ENCODE assay signal across 8 cellular contexts in genomic region chr5:32276173-32276853, GRCh38. TPM values are rescaled to one million over a fixed set of nuclear protein-coding genes. Genes with fewer than 3 reads are reported as not detected.
A peak's percentile ranks its signal among the peaks of the same experiment; 100 is the strongest.
DNase-seq lines count a peak whose midpoint lies in the region; ATAC-seq, FAIRE-seq and TF ChIP-seq lines count a peak whose summit lies in the region.

No MANE protein-coding gene starts in this region.

- intact Hi-C loops in HepG2 (cut with micrococcal nuclease; ENCODE audit: unreplicated experiment) = no loop called here

- no peak for TF ChIP-seq POLR2A in HepG2 (IDR thresholded peaks at IDR 0.05; ENCODE audit: insufficient read depth in 1 of 2, low read depth in 2 of 2, low read length in 2 of 2)

- peak; percentile 63 for DNase-seq in A172 (ENCODE audit: low spot score)
- peak; percentile 57 for DNase-seq in MM.1S
- no peak for DNase-seq in brain microvascular endothelial cell
- DNase-seq in HepG2 (ENCODE audit: low spot score) = peak; percentile 23
- DNase-seq in stimulated activated naive CD4-positive, alpha-beta T cell treated with Interleukin-2 at 50 U/mL for 16 hours (lab: John Stamatoyannopoulos, UW) = no peak
- DNase-seq in NCI-H187 (lab: John Stamatoyannopoulos, UW) = no peak

- in situ Hi-C loops in brain microvascular endothelial cell (cut with HindIII; ENCODE audit: low pct_ligation_motif_present, low sequenced_read_pairs) = no loop called here
- in situ Hi-C loops in HepG2 (cut with HindIII; ENCODE audit: extremely low pct_ligation_motif_present, low pct_unique_long_range_greater_than_20kb) = no loop called here

- CTCF ChIA-PET in HepG2 (lab: Yijun Ruan, JAX; ENCODE audit: low intra/inter-chr PET ratio, low total read pairs) = interaction anchor here (0.6 kb wide), 1 partner anchor 167 kb away, joined by 4 read pairs; no protein-coding TSS in a partner anchor

- H3K27me3 ChIP-seq in MM.1S (replicated peaks; ENCODE audit: insufficient read depth, low read length) (no peaks in the 10 kb centered on the region), brain microvascular endothelial cell (replicated peaks) (no peaks in the 10 kb centered on the region), HepG2 (ENCODE audit: control insufficient read depth in 1 of 2, insufficient read depth in 2 of 2, low read length in 2 of 2) (no peaks in the 10 kb centered on the region)

- BruUV-seq in HepG2 (replicated peaks; lab: Mats Ljungman, UMichigan) = no TSS peak

- 66% methylated on average over 4 of the region's 4 CpGs for WGBS in HepG2 (ENCODE audit: low lambda C conversion rate)

- H3K4me1 ChIP-seq in MM.1S (ENCODE audit: low read length) (peaks cover 44% of the 10 kb centered on the region), HepG2 (ENCODE audit: insufficient read depth, low read length) (peaks cover 93% of the 10 kb centered on the region)

- no peaks in the 10 kb centered on the region for H4K20me1 ChIP-seq in MM.1S (ENCODE audit: insufficient read depth, low read length)
- H4K20me1 ChIP-seq in HepG2 (ENCODE audit: insufficient read depth, low read length) = no peaks in the 10 kb centered on the region

- no peak for TF ChIP-seq RAD21 in HepG2 (CRISPR knock-in tag; IDR thresholded peaks at IDR 0.05)

- POLR2A ChIA-PET in HepG2 (lab: Yijun Ruan, JAX) = interaction anchor here (1.0 to 4.9 kb wide), 3 partner anchors 19 to 43 kb away, joined by 3 to 40 read pairs (median 4); no protein-coding TSS in a partner anchor

- ATAC-seq in GM19351 (IDR thresholded peaks at IDR 0.05; ENCODE audit: unreplicated experiment) (peak; percentile 44), HepG2 (no peak), GM18858 (IDR thresholded peaks at IDR 0.05; ENCODE audit: unreplicated experiment) (no peak)

- FAIRE-seq in HepG2 (lab: Jason Lieb, UNC) = no peak

- H3K9me3 ChIP-seq in MM.1S (replicated peaks; ENCODE audit: insufficient read depth, low read length) (no peaks in the 10 kb centered on the region), HepG2 (ENCODE audit: low read length) (no peaks in the 10 kb centered on the region)

- H3K4me3 ChIP-seq in MM.1S (ENCODE audit: low read length) (no peak overlapping the region), brain microvascular endothelial cell (ENCODE audit: low read depth, low read length) (no peak overlapping the region), HepG2 (replicated peaks in 1 of 3; ENCODE audit: insufficient read depth in 1 of 3, low read depth in 2 of 3, low read length in 3 of 3) (no peak overlapping the region)

- peaks cover 33% of the 10 kb centered on the region for H3F3A ChIP-seq in MM.1S (ENCODE audit: insufficient read depth, low read length)

- H2AFZ ChIP-seq in MM.1S (ENCODE audit: low read length) = no peak overlapping the region
- no peak overlapping the region for H2AFZ ChIP-seq in HepG2 (ENCODE audit: low read length)

- no peaks in the 10 kb centered on the region for H3K9me2 ChIP-seq in MM.1S (replicated peaks; ENCODE audit: insufficient read depth, low read length)

- H3K27ac ChIP-seq in MM.1S (ENCODE audit: low read length) = peak overlapping the region; percentile 74; the same call in 1 of the 2 replicates
- peak overlapping the region; percentile 49 for H3K27ac ChIP-seq in brain microvascular endothelial cell
- H3K27ac ChIP-seq in HepG2 (ENCODE audit: extremely low read length, insufficient read depth, low read length) = peak overlapping the region; percentile 67

- no peak for TF ChIP-seq CTCF in MM.1S (IDR thresholded peaks at IDR 0.05; ENCODE audit: low read length)
- TF ChIP-seq CTCF in brain microvascular endothelial cell (IDR thresholded peaks at IDR 0.05; ENCODE audit: low read depth, low read length, missing control alignments) = no peak
- TF ChIP-seq CTCF in HepG2 (CRISPR knock-in tag; IDR thresholded peaks at IDR 0.05) = no peak

- TF ChIP-seq EP300 in HepG2 (IDR thresholded peaks at IDR 0.05; ENCODE audit: low read depth in 2 of 2, low read length in 2 of 2) (no peak), HepG2 (CRISPR knock-in tag; IDR thresholded peaks at IDR 0.05; ENCODE audit: borderline replicate concordance) (no peak)

- peaks cover 70% of the 10 kb centered on the region for H3K79me2 ChIP-seq in MM.1S (ENCODE audit: low read length)
- H3K79me2 ChIP-seq in HepG2 (ENCODE audit: insufficient read depth, low read length) = peaks cover 56% of the 10 kb centered on the region

- H3K4me2 ChIP-seq in MM.1S (ENCODE audit: low read depth, low read length) = peak overlapping the region; percentile 21; the same call in 1 of the 2 replicates
- peak overlapping the region; percentile 36; the same call in 1 of the 2 replicates for H3K4me2 ChIP-seq in HepG2 (ENCODE audit: low read depth, low read length)

- H3K36me3 ChIP-seq in MM.1S (replicated peaks; ENCODE audit: insufficient read depth, low read length) (peaks cover 4% of the 10 kb centered on the region; the same call in 1 of the 2 replicates), brain microvascular endothelial cell (replicated peaks) (peaks cover 7% of the 10 kb centered on the region), HepG2 (replicated peaks in 1 of 2; ENCODE audit: control insufficient read depth in 1 of 2, insufficient read depth in 2 of 2, low read length in 2 of 2) (peaks cover 5 to 30% of the 10 kb centered on the region in 2 experiments)

- H3K9ac ChIP-seq in MM.1S (ENCODE audit: low read length) = peak overlapping the region; percentile 22; the same call in 1 of the 2 replicates
- H3K9ac ChIP-seq in HepG2 (ENCODE audit: insufficient read depth, low read depth, low read length) = no peak overlapping the region

TF ChIP-seq in HepG2, 621 proteins besides CTCF, POLR2A, EP300 and RAD21:
- TF ChIP-seq SAP130 (CRISPR knock-in tag; IDR thresholded peaks at IDR 0.05; ENCODE audit: low read depth) (0 out of 2 replicates have a peak, but pooled peaks have one; percentile 28), CBX5 (CRISPR knock-in tag; IDR thresholded peaks at IDR 0.05; ENCODE audit: borderline replicate concordance) (0 out of 2 replicates have a peak, but pooled peaks have one; percentile 26), CEBPG (CRISPR knock-in tag; IDR thresholded peaks at IDR 0.05) (peak; percentile 51), MXD4 (CRISPR knock-in tag; IDR thresholded peaks at IDR 0.05) (no peak), GATAD2A (CRISPR knock-in tag; IDR thresholded peaks at IDR 0.05) (peak; percentile 24; the same call in 1 of the 2 replicates), ELF3 (CRISPR knock-in tag; IDR thresholded peaks at IDR 0.05) (peak; percentile 45; the same call in 1 of the 2 replicates), SOX6 (IDR thresholded peaks at IDR 0.05) (no peak), SOX6 (CRISPR knock-in tag; IDR thresholded peaks at IDR 0.05) (0 out of 2 replicates have a peak, but pooled peaks have one; percentile 16), ATF4 (CRISPR knock-in tag; IDR thresholded peaks at IDR 0.05) (peak in 1 of 2 experiments; percentile 74; a peak in 2 of 4 replicates), ZIK1 (CRISPR knock-in tag; IDR thresholded peaks at IDR 0.05; ENCODE audit: borderline replicate concordance, low read depth) (no peak), SOX13 (IDR thresholded peaks at IDR 0.05) (no peak), SOX13 (CRISPR knock-in tag; conservative IDR thresholded peaks at IDR 0.05 in 1 of 2, IDR thresholded peaks at IDR 0.05 in 1 of 2) (0 out of 4 replicates have a peak, but pooled peaks of 1 of the 2 experiments have one; percentile 12), ZNF329 (CRISPR knock-in tag; IDR thresholded peaks at IDR 0.05; ENCODE audit: low read depth) (no peak)
TF ChIP-seq in HepG2: peak in this region for 8.

RNA-seq across cellular contexts. Expression of gene MTMR12, which starts 36.4 kb away (rescaled TPM):
- total RNA-seq in A172 (2014; rRNA removed; shearing (Covaris generic)) = 27.4 and 28.0 TPM in 2 replicates
- 36.6 and 56.5 TPM in 2 replicates for total RNA-seq in HepG2 (2016; rRNA removed; fragmentation: Illumina TruSeq; extraction: Trizol)
- 16.0 and 20.1 TPM in 2 replicates for total RNA-seq in HepG2 (2016; cell fraction: cytosol; rRNA removed; fragmentation: Illumina TruSeq; extraction: Trizol; ENCODE audit: low read depth)
- 37.6 and 51.8 TPM in 2 replicates for total RNA-seq in HepG2 (2016; cell fraction: insoluble cytoplasmic fraction; rRNA removed; fragmentation: Illumina TruSeq; extraction: Trizol)
- total RNA-seq in HepG2 (2016; cell fraction: membrane; rRNA removed; fragmentation: Illumina TruSeq; extraction: Trizol) = 41.8 and 44.0 TPM in 2 replicates
- total RNA-seq in HepG2 (2016; cell fraction: nucleus; rRNA removed; fragmentation: Illumina TruSeq; extraction: Trizol) = 34.2 and 34.9 TPM in 2 replicates
- polyA plus RNA-seq in HepG2 (2011; rRNA removed) = 21.3 and 23.4 TPM in 2 replicates
- 15.2 and 20.5 TPM in 2 replicates for polyA plus RNA-seq in HepG2 (2011; cell fraction: cytosol; rRNA removed)
- polyA plus RNA-seq in HepG2 (2011; cell fraction: nucleus; rRNA removed) = 10.6 and 13.1 TPM in 2 replicates
- polyA plus RNA-seq in HepG2 (2012) = 22.1 and 25.4 TPM in 2 replicates
- 5.0 and 5.4 TPM in 2 replicates for polyA plus RNA-seq in HepG2 (2016; cell fraction: cytosol; fragmentation: Illumina TruSeq; extraction: Trizol; ENCODE audit: low read depth)
- polyA plus RNA-seq in HepG2 (2016; cell fraction: insoluble cytoplasmic fraction; fragmentation: Illumina TruSeq; extraction: Trizol; ENCODE audit: low read depth) = 37.5 and 39.4 TPM in 2 replicates
- 18.7 and 19.5 TPM in 2 replicates for polyA plus RNA-seq in HepG2 (2016; cell fraction: membrane; fragmentation: Illumina TruSeq; extraction: Trizol; ENCODE audit: low read depth)
- 32.6 and 33.7 TPM in 2 replicates for polyA plus RNA-seq in HepG2 (2016; cell fraction: nucleus; fragmentation: Illumina TruSeq; extraction: Trizol; ENCODE audit: insufficient read depth, low read depth)
- polyA minus RNA-seq in HepG2 (2011; rRNA and poly(A)+ RNA removed; ENCODE audit: low replicate concordance) = 31.8 and 33.8 TPM in 2 replicates
- polyA minus RNA-seq in HepG2 (2011; cell fraction: cytosol; rRNA and poly(A)+ RNA removed) = 29.0 and 31.6 TPM in 2 replicates
- 48.2 and 66.6 TPM in 2 replicates for polyA minus RNA-seq in HepG2 (2011; cell fraction: nucleus; rRNA and poly(A)+ RNA removed)

Comparison
In these comparisons a context has a peak if more than half of its experiments do, and no peak if none do; other contexts are left out.
1. DNase-seq: peak in A172 (single experiment), MM.1S (single experiment) and HepG2 (single experiment); none in brain microvascular endothelial cell (single experiment), stimulated activated naive CD4-positive, alpha-beta T cell treated with Interleukin-2 at 50 U/mL for 16 hours (single experiment) and NCI-H187 (0 of 2).
2. Peak in every context shown above with its lines, with median percentiles within 50 percentile points of each other: H3K27ac ChIP-seq.